Comparison of ENCODE assay signal across 9 cellular contexts in genomic region chr2:951224-952006, GRCh38. TPM values are rescaled to one million over a fixed set of nuclear protein-coding genes. Genes with fewer than 3 reads are reported as not detected.
DNase-seq lines count a peak whose midpoint lies in the region; ATAC-seq and TF ChIP-seq lines count a peak whose summit lies in the region.
"Had no signal": no experiment of that assay in that cellular context is flagged by ENCODE, and none has a peak within 500 bp of the region (broad histone marks: within the 10 kb centered on the region; RNA-seq: fewer than 3 reads in every experiment).

No MANE protein-coding gene starts in this region.

- TF ChIP-seq CTCF in brain microvascular endothelial cell (IDR thresholded peaks at IDR 0.05; ENCODE audit: low read depth, low read length, missing control alignments) (no peak), mesothelial cell of epicardium (IDR thresholded peaks at IDR 0.05; ENCODE audit: unreplicated experiment) (no peak), tibial nerve (IDR thresholded peaks at IDR 0.05) (no peak)

- no peak for TF ChIP-seq POLR2A in tibial nerve (IDR thresholded peaks at IDR 0.05)

- H3K9me3 Mint-ChIP-seq in activated naive CD4-positive, alpha-beta T cell treated with anti-CD3 and anti-CD28 coated beads, Interleukin-2, amount 10 ng/mL, durations not matched to agents 7 days and 5 days = no peaks in the 10 kb centered on the region
- no peaks in the 10 kb centered on the region for H3K9me3 Mint-ChIP-seq in mesothelial cell of epicardium

- peak overlapping the region; percentile 68 for H3K4me3 Mint-ChIP-seq in activated naive CD4-positive, alpha-beta T cell treated with anti-CD3 and anti-CD28 coated beads, Interleukin-2, amount 10 ng/mL, durations not matched to agents 7 days and 5 days
- H3K4me3 Mint-ChIP-seq in mesothelial cell of epicardium = peak overlapping the region; percentile 63

- H3K36me3 ChIP-seq in brain microvascular endothelial cell (replicated peaks) (no peaks in the 10 kb centered on the region), tibial nerve (no peaks in the 10 kb centered on the region)

- H3K36me3 Mint-ChIP-seq in activated naive CD4-positive, alpha-beta T cell treated with anti-CD3 and anti-CD28 coated beads, Interleukin-2, amount 10 ng/mL, durations not matched to agents 7 days and 5 days = no peaks in the 10 kb centered on the region
- H3K36me3 Mint-ChIP-seq in mesothelial cell of epicardium = no peaks in the 10 kb centered on the region

- H3K27me3 ChIP-seq in brain microvascular endothelial cell (replicated peaks) (no peaks in the 10 kb centered on the region), tibial nerve (peaks cover 0 to 61% of the 10 kb centered on the region in 2 donors)

- no peak for ATAC-seq in HG03442 (IDR thresholded peaks at IDR 0.05; ENCODE audit: unreplicated experiment)

- H3K27ac Mint-ChIP-seq in activated naive CD4-positive, alpha-beta T cell treated with anti-CD3 and anti-CD28 coated beads, Interleukin-2, amount 10 ng/mL, durations not matched to agents 7 days and 5 days = peak overlapping the region; percentile 35
- H3K27ac Mint-ChIP-seq in mesothelial cell of epicardium = no peak overlapping the region

- CTCF ChIA-PET in activated naive CD4-positive, alpha-beta T cell treated with anti-CD3 and anti-CD28 coated beads, Interleukin-2, amount 10 ng/mL, durations not matched to agents 7 days and 5 days (lab: Charles Lee) = no interaction called here

- no peak for TF ChIP-seq EP300 in tibial nerve (IDR thresholded peaks at IDR 0.05)

- peaks cover 19% of the 10 kb centered on the region for H3K4me1 Mint-ChIP-seq in activated naive CD4-positive, alpha-beta T cell treated with anti-CD3 and anti-CD28 coated beads, Interleukin-2, amount 10 ng/mL, durations not matched to agents 7 days and 5 days
- H3K4me1 Mint-ChIP-seq in mesothelial cell of epicardium = peaks cover 9% of the 10 kb centered on the region

- H3K27ac ChIP-seq in brain microvascular endothelial cell = no peak overlapping the region
- H3K27ac ChIP-seq in tibial nerve = peak overlapping the region in 2 of 4 donors; percentile 40 to 68

- 9 to 11% methylated on average over 33 to 34 of the region's 34 CpGs for WGBS in tibial nerve, 2 donors

- no peak for DNase-seq in activated naive CD4-positive, alpha-beta T cell treated with anti-CD3 and anti-CD28 coated beads, Interleukin-2, amount 10 ng/mL, durations not matched to agents 7 days and 5 days
- DNase-seq in activated naive CD4-positive, alpha-beta T cell treated with Interleukin-2 at 50 U/mL for 16 hours = no peak
- DNase-seq in brain microvascular endothelial cell (no peak), mesothelial cell of epicardium (ENCODE audit: low spot score in 2 of 2, unreplicated experiment in 2 of 2) (no peak), tibial nerve (ENCODE audit: low spot score in 2 of 2) (peak in 1 of 2 donors; percentile 3), T-helper 9 cell (no peak), CD1c-positive myeloid dendritic cell (ENCODE audit: extremely low spot score) (no peak)
- DNase-seq: NCI-H1436 treated with DMSO at 0.1 percent for 48 hours had no signal

- H3K27me3 Mint-ChIP-seq in activated naive CD4-positive, alpha-beta T cell treated with anti-CD3 and anti-CD28 coated beads, Interleukin-2, amount 10 ng/mL, durations not matched to agents 7 days and 5 days = peaks cover 43% of the 10 kb centered on the region
- peaks cover 82% of the 10 kb centered on the region for H3K27me3 Mint-ChIP-seq in mesothelial cell of epicardium (ENCODE audit: low read depth)

- in situ Hi-C loops in brain microvascular endothelial cell (cut with HindIII; ENCODE audit: low pct_ligation_motif_present, low sequenced_read_pairs) = no loop called here

- peak overlapping the region; percentile 49 for H3K4me3 ChIP-seq in brain microvascular endothelial cell (ENCODE audit: low read depth, low read length)
- peak overlapping the region in 3 of 4 donors; percentile 32 to 66 (median 36) for H3K4me3 ChIP-seq in tibial nerve

- H3K9me3 ChIP-seq in tibial nerve = no peaks in the 10 kb centered on the region

- H3K4me1 ChIP-seq in tibial nerve = peaks cover 0 to 21% (median 4%) of the 10 kb centered on the region in 4 donors

RNA-seq across cellular contexts. Expression of gene SNTG2, which starts 0.8 kb away (rescaled TPM):
- total RNA-seq in mesothelial cell of epicardium = not detected in 3 replicates
- 10 to 100 TPM in 3 of 4 donors, 1 to 10 TPM in 1; 9.0 to 44.6 (median 30.8) TPM for total RNA-seq in tibial nerve
